In the genomic region with DNA sequence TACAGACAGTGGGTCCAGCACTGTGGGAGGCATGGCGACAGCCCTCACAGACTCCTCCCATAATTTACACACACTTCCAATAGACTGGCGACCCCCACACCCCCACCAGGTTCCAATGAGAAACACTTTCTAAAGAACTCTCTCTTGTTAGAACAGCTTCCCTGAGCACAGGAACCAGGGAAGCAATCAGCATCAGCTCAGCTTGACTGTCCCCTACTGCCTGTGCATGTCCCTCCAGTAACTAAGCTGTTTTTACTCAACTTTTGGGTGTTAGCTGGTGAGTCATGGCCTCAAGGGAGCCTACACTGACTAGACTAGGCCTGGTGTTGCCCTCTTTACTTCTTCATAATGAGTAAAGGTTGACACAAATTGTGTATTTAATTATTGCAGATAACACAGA, we compare ENCODE assay signal across 9 cellular contexts. TPM values are rescaled to one million over a fixed set of nuclear protein-coding genes. Genes with fewer than 3 reads are reported as not detected.
DNase-seq lines count a peak whose midpoint lies in the region; ATAC-seq lines count a peak whose summit lies in the region.
"Had no signal": no experiment of that assay in that cellular context is flagged by ENCODE, and none has a peak within 500 bp of the region (broad histone marks: within the 10 kb centered on the region; RNA-seq: fewer than 3 reads in every experiment).

No MANE protein-coding gene starts in this region.

- CTCF ChIA-PET in activated CD4-positive, alpha-beta memory T cell treated with anti-CD3 and anti-CD28 coated beads for 36 hours (lab: Charles Lee): interaction anchor here (1.1 to 6.7 kb wide), 7 partner anchors 18 to 163 kb away, joined by 3 to 46 read pairs (median 6); a partner anchor contains a TSS

- no peak overlapping the region for H3K27ac Mint-ChIP-seq in activated CD4-positive, alpha-beta memory T cell treated with anti-CD3 and anti-CD28 coated beads for 36 hours
- H3K27ac Mint-ChIP-seq in naive thymus-derived CD8-positive, alpha-beta T cell: peak overlapping the region in 8 of 10 donors; percentile 9 to 97 (median 66)

- H3K36me3 Mint-ChIP-seq in activated CD4-positive, alpha-beta memory T cell treated with anti-CD3 and anti-CD28 coated beads for 36 hours: no peaks in the 10 kb centered on the region
- H3K36me3 Mint-ChIP-seq in naive thymus-derived CD8-positive, alpha-beta T cell: no peaks in the 10 kb centered on the region

- intact Hi-C loops in activated CD4-positive, alpha-beta memory T cell treated with anti-CD3 and anti-CD28 coated beads for 36 hours (cut with micrococcal nuclease): loop anchor here (10.0 kb wide), 2 partner anchors 557 to 693 kb away; a partner anchor contains a TSS

- H3K9me3 Mint-ChIP-seq in activated CD4-positive, alpha-beta memory T cell treated with anti-CD3 and anti-CD28 coated beads for 36 hours: no peaks in the 10 kb centered on the region
- peaks cover 0 to 2% (median 0%) of the 10 kb centered on the region in 9 donors for H3K9me3 Mint-ChIP-seq in naive thymus-derived CD8-positive, alpha-beta T cell

- peak; percentile 48 to 51 for ATAC-seq in activated CD4-positive, CD25-positive, alpha-beta regulatory T cell treated with anti-CD3 and anti-CD28 coated beads, Interleukin-2, amount 50 U/mL, for 24 hours
- ATAC-seq in HG02588 (IDR thresholded peaks at IDR 0.05; ENCODE audit: unreplicated experiment): peak; percentile 13
- ATAC-seq in naive thymus-derived CD8-positive, alpha-beta T cell: peak in 1 of 2 donors; percentile 16

- DNase-seq in activated CD4-positive, CD25-positive, alpha-beta regulatory T cell treated with anti-CD3 and anti-CD28 coated beads, Interleukin-2, amount 50 U/mL, for 72 hours: no peak
- DNase-seq in activated CD4-positive, alpha-beta memory T cell treated with anti-CD3 and anti-CD28 coated beads for 36 hours: peak; percentile 66
- peak in 1 of 10 donors; percentile 30 for DNase-seq in naive thymus-derived CD8-positive, alpha-beta T cell
- DNase-seq in SKM-1 treated with dmso at 0.1 percent for 144 hours (lab: John Stamatoyannopoulos, UW; ENCODE audit: unreplicated experiment) (no peak), medulla oblongata (ENCODE audit: extremely low spot score) (no peak), amniotic stem cell (lab: John Stamatoyannopoulos, UW) (no peak)
- DNase-seq: SW 1271 had no signal

- peaks cover 75% of the 10 kb centered on the region for H3K4me1 Mint-ChIP-seq in activated CD4-positive, alpha-beta memory T cell treated with anti-CD3 and anti-CD28 coated beads for 36 hours (ENCODE audit: low read depth)
- peaks cover 23 to 85% (median 75%) of the 10 kb centered on the region in 4 donors for H3K4me1 Mint-ChIP-seq in naive thymus-derived CD8-positive, alpha-beta T cell

- no peak overlapping the region for H3K4me3 Mint-ChIP-seq in activated CD4-positive, alpha-beta memory T cell treated with anti-CD3 and anti-CD28 coated beads for 36 hours
- H3K4me3 Mint-ChIP-seq in naive thymus-derived CD8-positive, alpha-beta T cell: peak overlapping the region in 1 of 10 donors; percentile 17

- H3K27me3 Mint-ChIP-seq in activated CD4-positive, alpha-beta memory T cell treated with anti-CD3 and anti-CD28 coated beads for 36 hours: peaks cover 3% of the 10 kb centered on the region
- no peaks in the 10 kb centered on the region for H3K27me3 Mint-ChIP-seq in naive thymus-derived CD8-positive, alpha-beta T cell

- POLR2A ChIA-PET in activated CD4-positive, alpha-beta memory T cell treated with anti-CD3 and anti-CD28 coated beads for 36 hours (lab: Charles Lee): interaction anchor here (0.6 to 6.3 kb wide), 3 partner anchors 28 to 73 kb away, joined by 3 to 35 read pairs (median 12); a partner anchor contains a TSS
- POLR2A ChIA-PET in naive thymus-derived CD8-positive, alpha-beta T cell (lab: Charles Lee): interaction anchor here (0.9 to 1.6 kb wide), 2 partner anchors 9 to 182 kb away, joined by 3 read pairs; no protein-coding TSS in a partner anchor

RNA-seq across cellular contexts. Expression of a gene that starts 32.6 kb away (rescaled TPM):
- total RNA-seq in activated CD4-positive, alpha-beta memory T cell treated with anti-CD3 and anti-CD28 coated beads for 36 hours: 10 to 100 TPM; 26.2 to 29.6 TPM
- 10 to 100 TPM; 65.2 to 72.8 TPM for total RNA-seq in naive thymus-derived CD8-positive, alpha-beta T cell
- polyA plus RNA-seq in naive thymus-derived CD8-positive, alpha-beta T cell: 10 to 100 TPM; 58.7 to 78.2 (median 75.9) TPM
